ENCODE assay signal across 8 cellular contexts in the genomic region with DNA sequence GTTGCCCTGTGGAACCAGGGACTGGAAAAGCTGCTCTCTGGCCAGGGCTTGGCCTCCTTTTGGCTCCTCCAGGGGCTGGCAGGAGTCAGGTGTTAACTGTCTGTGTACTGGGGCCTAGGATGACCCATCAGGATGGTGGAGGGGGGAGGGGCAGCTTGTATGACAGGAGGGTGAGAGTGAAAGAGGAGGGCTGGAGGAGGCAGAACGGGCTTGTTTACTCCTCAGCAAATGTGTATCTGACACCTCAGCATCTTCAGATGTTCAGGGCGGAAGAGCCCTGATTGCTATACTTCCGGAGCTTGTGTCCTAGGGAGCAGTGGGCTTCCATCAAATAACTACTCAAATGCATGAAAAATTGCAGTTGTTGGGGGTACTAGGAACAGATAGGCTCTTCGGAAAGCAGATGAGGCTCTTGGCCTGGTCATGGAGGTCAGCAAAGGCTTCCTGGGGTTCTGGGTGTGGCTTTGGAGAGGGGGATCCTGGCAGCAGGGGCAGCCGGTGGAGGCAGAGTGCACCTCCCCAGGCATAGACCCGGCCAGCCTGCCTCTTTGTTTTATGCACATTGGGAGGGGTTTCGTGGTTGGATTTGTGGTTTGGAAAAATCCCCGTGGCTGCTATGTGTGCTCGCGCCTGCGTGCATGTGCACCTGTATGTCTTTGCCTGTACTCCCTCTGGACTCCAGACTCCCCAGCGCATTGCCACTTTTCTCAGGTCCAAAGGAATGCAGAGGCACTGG. TPM values are rescaled to one million over a fixed set of nuclear protein-coding genes. Genes with fewer than 3 reads are reported as not detected.
DNase-seq lines count a peak whose midpoint lies in the region; ATAC-seq and TF ChIP-seq lines count a peak whose summit lies in the region.

No MANE protein-coding gene starts in this region.

- H3K36me3 ChIP-seq in lung (ENCODE audit: control insufficient read depth in 2 of 2, insufficient read depth in 2 of 2, low read length in 2 of 2): peaks cover 0 to 14% of the 10 kb centered on the region in 2 donors

- peaks cover 87% of the 10 kb centered on the region for H3K4me1 Mint-ChIP-seq in activated T-cell treated with anti-CD3 and anti-CD28 coated beads, Interleukin-2, amount 50 U/mL, for 4 hours (ENCODE audit: low read depth)

- no peaks in the 10 kb centered on the region for H3K27me3 Mint-ChIP-seq in activated T-cell treated with anti-CD3 and anti-CD28 coated beads, Interleukin-2, amount 50 U/mL, for 4 hours (ENCODE audit: low read depth)

- peak; percentile 63 for ATAC-seq in GM19351 (IDR thresholded peaks at IDR 0.05; ENCODE audit: unreplicated experiment)
- peak; percentile 66 to 74 for ATAC-seq in activated T-cell treated with anti-CD3 and anti-CD28 coated beads, Interleukin-2, amount 50 U/mL, for 4 hours
- ATAC-seq in lung (ENCODE audit: insufficient read depth, low FRiP score): no peak

- TF ChIP-seq CTCF in lung (IDR thresholded peaks at IDR 0.05; ENCODE audit: control extremely low read depth, extremely low read depth): no peak

- no peak overlapping the region for H3K4me3 ChIP-seq in lung

- no peaks in the 10 kb centered on the region for H3K9me3 ChIP-seq in lung (ENCODE audit: control insufficient read depth in 2 of 2, insufficient read depth in 1 of 2, low read length in 1 of 2)

- peaks cover 32% of the 10 kb centered on the region for H3K36me3 Mint-ChIP-seq in activated T-cell treated with anti-CD3 and anti-CD28 coated beads, Interleukin-2, amount 50 U/mL, for 4 hours (ENCODE audit: insufficient read depth)

- WGBS in lung, 2 donors: 58 to 59% methylated on average over 12 of the region's 12 CpGs

- DNase-seq in HT-29 (ENCODE audit: low spot score): peak; percentile 39
- DNase-seq in activated T-cell treated with anti-CD3 and anti-CD28 coated beads, Interleukin-2, amount 50 U/mL, for 4 hours: peak; percentile 48
- no peak for DNase-seq in lung (ENCODE audit: low spot score)
- DNase-seq in NCI-H1092 treated with DMSO at 0.1 percent for 48 hours (lab: John Stamatoyannopoulos, UW): no peak
- DNase-seq in SHP77 treated with DMSO at 0.1 percent for 48 hours (lab: John Stamatoyannopoulos, UW): no peak
- DNase-seq in NCI-H1048 (lab: John Stamatoyannopoulos, UW): no peak

- H3K9me3 Mint-ChIP-seq in activated T-cell treated with anti-CD3 and anti-CD28 coated beads, Interleukin-2, amount 50 U/mL, for 4 hours: no peaks in the 10 kb centered on the region

- peak overlapping the region; percentile 70 for H3K4me3 Mint-ChIP-seq in activated T-cell treated with anti-CD3 and anti-CD28 coated beads, Interleukin-2, amount 50 U/mL, for 4 hours

- peaks cover 0 to 15% of the 10 kb centered on the region in 2 donors for H3K4me1 ChIP-seq in lung (ENCODE audit: control insufficient read depth in 2 of 2, insufficient read depth in 2 of 2, low read length in 2 of 2)

- H3K27me3 ChIP-seq in lung (ENCODE audit: control insufficient read depth, insufficient read depth): no peaks in the 10 kb centered on the region

- H3K27ac ChIP-seq in lung (ENCODE audit: low read depth in 1 of 2, low read length in 1 of 2) (peak overlapping the region; percentile 14 to 50), temporal lobe (ENCODE audit: low read depth, low read length) (peak overlapping the region; percentile 71)

RNA-seq across cellular contexts. Expression of a gene that starts 31.2 kb away (rescaled TPM):
- 159 and 173 TPM in 2 replicates for total RNA-seq in HT-29 (2014; rRNA removed; shearing (Covaris generic))
- 100 to 1,000 TPM; 364 to 594 (median 428) TPM for total RNA-seq in activated T-cell treated with anti-CD3 and anti-CD28 coated beads, Interleukin-2, amount 50 U/mL, for 4 hours
- total RNA-seq in lung (100 to 1,000 TPM in 1 of 2 donors, 10 to 100 TPM in 1; 63.3 to 237 TPM), temporal lobe (9.6 TPM)
- 100 to 1,000 TPM; 162 to 218 TPM for polyA plus RNA-seq in lung

Comparison
In these comparisons a context has a peak if more than half of its experiments do, and no peak if none do; other contexts are left out.
1. DNase-seq: peak in HT-29 (single experiment) and activated T-cell treated with anti-CD3 and anti-CD28 coated beads, Interleukin-2, amount 50 U/mL, for 4 hours (single experiment); none in lung (single experiment), NCI-H1092 treated with DMSO at 0.1 percent for 48 hours (single experiment), SHP77 treated with DMSO at 0.1 percent for 48 hours (single experiment) and NCI-H1048 (single experiment).